In the genomic region with DNA sequence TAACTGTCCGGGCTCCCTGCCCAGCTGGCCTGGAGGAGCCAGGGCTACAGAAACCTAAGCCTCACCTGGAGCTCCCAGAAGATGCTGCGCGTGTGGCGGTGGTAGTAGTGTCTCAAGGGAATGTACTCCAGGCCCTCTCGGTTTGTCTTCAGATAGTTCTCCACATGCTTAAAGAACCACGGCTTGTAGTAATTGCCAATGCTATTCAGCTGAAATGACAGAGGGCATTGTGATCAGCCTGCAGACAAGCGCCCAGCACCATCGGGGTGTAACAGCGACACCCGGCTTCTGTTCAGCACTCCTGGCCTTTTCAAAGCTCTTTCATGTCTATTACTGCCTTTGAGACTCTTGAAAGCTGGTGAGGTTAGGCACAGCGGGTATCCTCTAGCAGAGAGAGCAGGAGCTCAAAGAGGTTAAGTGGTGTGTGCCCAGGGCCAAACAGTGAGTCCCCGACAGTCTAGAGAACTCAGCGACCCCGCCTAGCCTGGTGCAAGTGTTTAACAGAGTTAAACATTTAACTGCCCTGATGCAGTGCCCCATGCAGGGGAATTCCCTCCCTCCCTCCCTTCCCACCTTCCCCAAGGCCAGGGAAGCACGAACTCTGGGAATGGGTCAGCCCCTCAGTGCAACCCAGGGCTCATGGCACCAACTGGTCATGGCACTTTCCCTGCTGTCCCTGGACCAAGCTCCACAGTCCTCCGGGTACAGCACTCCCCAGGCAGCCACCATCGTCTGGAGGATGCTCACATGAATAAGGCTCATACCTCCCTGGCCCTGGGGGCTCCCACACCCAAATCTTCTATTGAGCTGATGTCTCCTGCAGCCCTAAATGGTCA, we compare ENCODE assay signal across 23 cellular contexts. TPM values are rescaled to one million over a fixed set of nuclear protein-coding genes. Genes with fewer than 3 reads are reported as not detected.
DNase-seq lines count a peak whose midpoint lies in the region; ATAC-seq, FAIRE-seq and TF ChIP-seq lines count a peak whose summit lies in the region.
"Had no signal": no experiment of that assay in that cellular context is flagged by ENCODE, and none has a peak within 500 bp of the region (broad histone marks: within the 10 kb centered on the region; RNA-seq: fewer than 3 reads in every experiment).

No MANE protein-coding gene starts in this region.

- no peak overlapping the region for H3K4me3 Mint-ChIP-seq in T-cell
- H3K4me3 Mint-ChIP-seq: activated naive CD4-positive, alpha-beta T cell treated with anti-CD3 and anti-CD28 coated beads for 36 hours; HFFc6; naive B cell had no signal

- peaks cover 24% of the 10 kb centered on the region for H3K36me3 Mint-ChIP-seq in T-cell

- no peak for TF ChIP-seq EP300 in A549 (IDR thresholded peaks at IDR 0.05)

- TF ChIP-seq CTCF in A549 (IDR thresholded peaks at IDR 0.05) (no peak), PC-9 (conservative IDR thresholded peaks at IDR 0.05) (no peak), hepatocyte (IDR thresholded peaks at IDR 0.05; ENCODE audit: poor library complexity) (no peak)

- H3K27ac Mint-ChIP-seq in T-cell, result no peak overlapping the region
- H3K27ac Mint-ChIP-seq: activated naive CD4-positive, alpha-beta T cell treated with anti-CD3 and anti-CD28 coated beads for 36 hours; HFFc6; naive B cell had no signal

- H3K27ac ChIP-seq in A549 (peak overlapping the region; percentile 57 to 75), PC-9 (peak overlapping the region; percentile 44), hepatocyte (peak overlapping the region; percentile 51)

- CTCF ChIA-PET in A549 (lab: Yijun Ruan, JAX), result no interaction called here
- CTCF ChIA-PET in PC-9 (lab: Charles Lee), result no interaction called here
- CTCF ChIA-PET in T-cell (lab: Charles Lee), result no interaction called here

- H3K36me3 ChIP-seq in PC-9 (ENCODE audit: low read depth) (peaks cover 45% of the 10 kb centered on the region), hepatocyte (replicated peaks; ENCODE audit: insufficient read depth, low read depth) (no peaks in the 10 kb centered on the region), H7 (replicated peaks; ENCODE audit: control insufficient read depth, insufficient read depth, low read length) (peaks cover 51% of the 10 kb centered on the region)
- H3K36me3 ChIP-seq: prostate gland had no signal

- H3K4me2 ChIP-seq in A549 (peak overlapping the region; percentile 72), PC-9 (no peak overlapping the region), hepatocyte (peak overlapping the region; percentile 42)

- ATAC-seq in A549 (peak; percentile 22 to 52; a peak in 3 of 6 replicates), T-cell (replicated peaks in 1 of 4) (no peak)

- no peak for FAIRE-seq in A549 (lab: Jason Lieb, UNC)
- FAIRE-seq: A204.1, colon, endothelial cell of umbilical vein, small intestine had no signal

- TF ChIP-seq POLR2A in A549 (IDR thresholded peaks at IDR 0.05; ENCODE audit: low read length), result no peak

- intact Hi-C loops in PC-9 (cut with micrococcal nuclease; ENCODE audit: unreplicated experiment), result no loop called here

- no peaks in the 10 kb centered on the region for H3K27me3 Mint-ChIP-seq in T-cell
- H3K27me3 Mint-ChIP-seq: naive B cell had no signal

- H3K9me2 ChIP-seq in PC-9 (ENCODE audit: insufficient read depth), result no peaks in the 10 kb centered on the region
- H3K9me2 ChIP-seq in hepatocyte (replicated peaks; ENCODE audit: insufficient read depth), result no peaks in the 10 kb centered on the region

- H3K4me3 ChIP-seq in A549 (no peak overlapping the region), PC-9 (no peak overlapping the region), hepatocyte (no peak overlapping the region), H7 (ENCODE audit: insufficient read depth, low read depth, low read length) (no peak overlapping the region)
- H3K4me3 ChIP-seq: prostate gland had no signal

- H2AFZ ChIP-seq in PC-9, result no peak overlapping the region
- no peak overlapping the region for H2AFZ ChIP-seq in hepatocyte

- 51% methylated on average over 14 of the region's 17 CpGs for WGBS in A549 (ENCODE audit: missing lambda C conversion rate)
- 85% methylated on average over 17 of the region's 17 CpGs for WGBS in hepatocyte (ENCODE audit: low lambda C conversion rate, missing lambda C conversion rate)

- peaks cover 71% of the 10 kb centered on the region for H3F3A ChIP-seq in PC-9 (ENCODE audit: insufficient read depth, low read depth)

- H3K9me3 ChIP-seq in A549 (no peaks in the 10 kb centered on the region), PC-9 (ENCODE audit: insufficient read depth, low read depth) (no peaks in the 10 kb centered on the region), hepatocyte (ENCODE audit: low read depth) (no peaks in the 10 kb centered on the region)
- H3K9me3 ChIP-seq: prostate gland had no signal

- no peaks in the 10 kb centered on the region for H3K9me3 Mint-ChIP-seq in T-cell
- H3K9me3 Mint-ChIP-seq: activated naive CD4-positive, alpha-beta T cell treated with anti-CD3 and anti-CD28 coated beads for 36 hours; HFFc6; naive B cell had no signal

- peaks cover 0 to 2% (median 0%) of the 10 kb centered on the region in 3 donors for H3K4me1 Mint-ChIP-seq in T-cell

- H3K4me1 ChIP-seq in A549 (peaks cover 67% of the 10 kb centered on the region), PC-9 (replicated peaks; ENCODE audit: insufficient read depth) (peaks cover 67% of the 10 kb centered on the region), hepatocyte (ENCODE audit: insufficient read depth) (peaks cover 51% of the 10 kb centered on the region)
- H3K4me1 ChIP-seq: prostate gland had no signal

- H4K20me1 ChIP-seq in PC-9 (ENCODE audit: insufficient read depth) (0 out of 2 replicates have a peak, but pooled peaks cover 3% of the 10 kb centered on the region), hepatocyte (ENCODE audit: insufficient read depth, poor library complexity, severe bottlenecking) (no peaks in the 10 kb centered on the region)

- POLR2A ChIA-PET in A549 (lab: Yijun Ruan, JAX) (no interaction called here), PC-9 (lab: Charles Lee; ENCODE audit: unreplicated experiment) (no interaction called here), T-cell (lab: Charles Lee) (no interaction called here)

- DNase-seq in A549 (ENCODE audit: low read depth in 1 of 2, low spot score in 1 of 2) (no peak), PC-9 (no peak), hepatocyte (ENCODE audit: low spot score) (peak; percentile 56), midbrain (lab: John Stamatoyannopoulos, UW) (peak; percentile 61), NCI-H187 (lab: John Stamatoyannopoulos, UW) (no peak), SIG-M5 (lab: John Stamatoyannopoulos, UW) (no peak), T-cell (no peak), H7 (no peak)
- DNase-seq: activated CD4-positive, alpha-beta T cell treated with anti-CD3 and anti-CD28 coated beads, Interleukin-2, amount 50 U/mL, for 48 hours; activated naive CD4-positive, alpha-beta T cell treated with anti-CD3 and anti-CD28 coated beads for 36 hours; activated T-cell treated with anti-CD3 and anti-CD28 coated beads, Interleukin-2, amount 50 U/mL, for 1 hour; foreskin fibroblast; HFFc6; Karpas-422; naive B cell; NCI-H1417; NCI-H446; SHP77 treated with DMSO at 0.1 percent for 48 hours; small intestine had no signal

- no TSS peak for BruUV-seq in PC-9 (replicated peaks; lab: Mats Ljungman, UMichigan)

- TF ChIP-seq RAD21 in A549 (conservative IDR thresholded peaks at IDR 0.05 in 1 of 2, IDR thresholded peaks at IDR 0.05 in 1 of 2), result no peak

- peaks cover 45% of the 10 kb centered on the region for H3K79me2 ChIP-seq in PC-9 (ENCODE audit: low read depth)
- peaks cover 24% of the 10 kb centered on the region for H3K79me2 ChIP-seq in hepatocyte

- H3K27me3 ChIP-seq in PC-9 (ENCODE audit: insufficient read depth, low read depth), result no peaks in the 10 kb centered on the region
- no peaks in the 10 kb centered on the region for H3K27me3 ChIP-seq in hepatocyte
- H3K27me3 ChIP-seq in H7 (ENCODE audit: control insufficient read depth, insufficient read depth, low read length), result no peaks in the 10 kb centered on the region

TF ChIP-seq in A549, 52 proteins besides CTCF, POLR2A, EP300 and RAD21:
- TF ChIP-seq CHD2 (IDR thresholded peaks at IDR 0.05; ENCODE audit: low read length, partially characterized antibody), result no peak
- TF ChIP-seq HOXA7 (CRISPR knock-in tag; IDR thresholded peaks at IDR 0.05), result no peak
- no peak for TF ChIP-seq HDAC2 (IDR thresholded peaks at IDR 0.05)
- no peak for TF ChIP-seq KDM1A (IDR thresholded peaks at IDR 0.05; ENCODE audit: low read depth)
- no peak for TF ChIP-seq HOXB13 (CRISPR knock-in tag; IDR thresholded peaks at IDR 0.05; ENCODE audit: low read depth)
- TF ChIP-seq SMC3 (IDR thresholded peaks at IDR 0.05), result no peak

RNA-seq across cellular contexts. Expression of gene DHCR24, which starts 21.5 kb away (rescaled TPM):
- polyA plus RNA-seq in A549 (2011; rRNA removed) (29.9 and 60.3 TPM in 2 replicates), A549 (2017; fragmentation: RNase III; extraction: RNeasy Plus Mini Kit Qiagen cat#74134 plus additional on column Dnase treatment) (20.4 to 33.3 TPM (median 30.2 TPM) in 3 replicates), hepatocyte (242 and 318 TPM in 2 replicates)
- 18.5 and 20.6 TPM in 2 replicates for polyA plus RNA-seq in A549 (2012; cell fraction: cytosol; rRNA removed)
- 32.5 and 39.4 TPM in 2 replicates for polyA plus RNA-seq in A549 (2012; cell fraction: nucleus; rRNA removed)
- polyA minus RNA-seq in A549 (2011; rRNA and poly(A)+ RNA removed), result 126 and 134 TPM in 2 replicates
- total RNA-seq in PC-9 (2021) (195 and 369 TPM in 2 replicates), hepatocyte (282 and 297 TPM in 2 replicates), T-cell (10 to 100 TPM in 3 of 5 donors, 1 to 10 TPM in 2; 4.5 to 19.9 (median 10.7) TPM)
- total RNA-seq in H7 (2014; rRNA removed; shearing (Covaris generic)), result 278 and 349 TPM in 2 replicates

Comparison
In these comparisons a context has a peak if more than half of its experiments do, and no peak if none do; other contexts are left out.
1. ATAC-seq: peak in A549 (2 of 2); none in T-cell (0 of 4).
2. DNase-seq: peak in hepatocyte (single experiment) and midbrain (single experiment); none in A549 (0 of 2), PC-9 (0 of 2), NCI-H187 (0 of 2), SIG-M5 (single experiment), T-cell (0 of 34) and H7 (single experiment).
3. Peak in every context shown above with its lines, with median percentiles within 50 percentile points of each other: H3K27ac ChIP-seq.